16 cellular contexts compared by ENCODE assay signal in genomic region chr2:21117688-21118087, GRCh38. TPM values are rescaled to one million over a fixed set of nuclear protein-coding genes. Genes with fewer than 3 reads are reported as not detected.
DNase-seq lines count a peak whose midpoint lies in the region; ATAC-seq, FAIRE-seq and TF ChIP-seq lines count a peak whose summit lies in the region.
"Had no signal": no experiment of that assay in that cellular context is flagged by ENCODE, and none has a peak within 500 bp of the region (broad histone marks: within the 10 kb centered on the region; RNA-seq: fewer than 3 reads in every experiment).

No MANE protein-coding gene starts in this region.

- no peak for ATAC-seq in A549
- ATAC-seq in HepG2: peak; percentile 55

- H3K27ac ChIP-seq in A549: no peak overlapping the region
- H3K27ac ChIP-seq in HEK293 (ENCODE audit: extremely low read depth, low read depth, low read length): no peak overlapping the region
- H3K27ac ChIP-seq in HepG2 (ENCODE audit: extremely low read length, insufficient read depth, low read length): peak overlapping the region; percentile 24
- H3K27ac ChIP-seq in small intestine (ENCODE audit: low read depth in 1 of 2, low read length in 1 of 2): no peak overlapping the region

- TF ChIP-seq POLR2A in A549 (IDR thresholded peaks at IDR 0.05; ENCODE audit: low read length): no peak
- no peak for TF ChIP-seq POLR2A in HepG2 (IDR thresholded peaks at IDR 0.05; ENCODE audit: insufficient read depth in 1 of 2, low read depth in 2 of 2, low read length in 2 of 2)

- no peak for TF ChIP-seq CTCF in A549 (IDR thresholded peaks at IDR 0.05)
- no peak for TF ChIP-seq CTCF in HEK293 (tag by site-specific recombination; IDR thresholded peaks at IDR 0.05)
- no peak for TF ChIP-seq CTCF in HepG2 (CRISPR knock-in tag; IDR thresholded peaks at IDR 0.05)

- TF ChIP-seq RAD21 in A549 (conservative IDR thresholded peaks at IDR 0.05 in 1 of 2, IDR thresholded peaks at IDR 0.05 in 1 of 2): no peak
- TF ChIP-seq RAD21 in HepG2 (CRISPR knock-in tag; IDR thresholded peaks at IDR 0.05): no peak

- in situ Hi-C loops in HepG2 (cut with HindIII; ENCODE audit: extremely low pct_ligation_motif_present, low pct_unique_long_range_greater_than_20kb): loop anchor here (5.0 kb wide), 2 partner anchors 45 to 75 kb away; partner anchors contain the start of gene APOB

- no peak overlapping the region; the same call in 1 of the 2 replicates for H3K9ac ChIP-seq in HepG2 (ENCODE audit: insufficient read depth, low read depth, low read length)

- intact Hi-C loops in HepG2 (cut with micrococcal nuclease; ENCODE audit: unreplicated experiment): loop anchor here (1.0 kb wide), 2 partner anchors 47 to 74 kb away; no protein-coding TSS in a partner anchor

- BruUV-seq in HepG2 (replicated peaks; lab: Mats Ljungman, UMichigan): no TSS peak

- DNase-seq in A549 (ENCODE audit: low read depth in 1 of 2, low spot score in 1 of 2) (no peak), HepG2 (ENCODE audit: low spot score) (no peak), small intestine (peak; percentile 4), SHP77 (lab: John Stamatoyannopoulos, UW) (no peak), COLO829 (ENCODE audit: low spot score) (no peak), superior temporal gyrus (ENCODE audit: extremely low spot score) (no peak)
- DNase-seq: DMS79, GDM1 had no signal

- FAIRE-seq in A549 (lab: Jason Lieb, UNC) (no peak), HepG2 (lab: Jason Lieb, UNC) (no peak), small intestine (lab: Jason Lieb, UNC) (no peak)
- FAIRE-seq: GM19239 had no signal

- H3K9me3 ChIP-seq in A549: no peaks in the 10 kb centered on the region
- no peaks in the 10 kb centered on the region for H3K9me3 ChIP-seq in HEK293 (ENCODE audit: control insufficient read depth, insufficient read depth, low read depth, low read length)
- no peaks in the 10 kb centered on the region for H3K9me3 ChIP-seq in HepG2 (ENCODE audit: low read length)
- H3K9me3 ChIP-seq in small intestine (ENCODE audit: control insufficient read depth, low read depth): no peaks in the 10 kb centered on the region

- H3K4me2 ChIP-seq in A549: no peak overlapping the region
- peak overlapping the region; percentile 40; the same call in 1 of the 2 replicates for H3K4me2 ChIP-seq in HepG2 (ENCODE audit: low read depth, low read length)
- H3K4me2 ChIP-seq: GM23338 had no signal

- CTCF ChIA-PET in A549 (lab: Yijun Ruan, JAX): interaction anchor here (0.7 to 9.4 kb wide), 12 partner anchors 12 to 461 kb away, joined by 3 to 130 read pairs (median 4); partner anchors contain the start of gene APOB
- CTCF ChIA-PET in HEK293 (lab: Yijun Ruan, JAX): interaction anchor here (0.6 to 5.2 kb wide), 18 partner anchors 9 to 500 kb away, joined by 3 to 35 read pairs (median 4); partner anchors contain the start of gene APOB
- CTCF ChIA-PET in HepG2 (lab: Yijun Ruan, JAX; ENCODE audit: low intra/inter-chr PET ratio, low total read pairs): interaction anchor here (0.6 to 6.7 kb wide), 4 partner anchors 45 to 79 kb away, joined by 3 to 92 read pairs (median 5); partner anchors contain the start of gene APOB

- no peak overlapping the region for H3K4me3 ChIP-seq in A549
- no peak overlapping the region for H3K4me3 ChIP-seq in HEK293 (ENCODE audit: low read depth, low read length)
- no peak overlapping the region for H3K4me3 ChIP-seq in HepG2 (replicated peaks in 1 of 3; ENCODE audit: insufficient read depth in 1 of 3, low read depth in 2 of 3, low read length in 3 of 3)
- H3K4me3 ChIP-seq in small intestine (ENCODE audit: low read depth in 1 of 2, low read length in 2 of 2): no peak overlapping the region
- H3K4me3 ChIP-seq: GM12878, GM23338 had no signal

- no peaks in the 10 kb centered on the region for H3K36me3 ChIP-seq in HEK293 (ENCODE audit: control insufficient read depth in 2 of 2, insufficient read depth in 1 of 2, low read length in 2 of 2)
- no peaks in the 10 kb centered on the region for H3K36me3 ChIP-seq in HepG2 (replicated peaks in 1 of 2; ENCODE audit: control insufficient read depth in 1 of 2, insufficient read depth in 2 of 2, low read length in 2 of 2)
- H3K36me3 ChIP-seq in small intestine (ENCODE audit: control insufficient read depth in 2 of 2, insufficient read depth in 2 of 2, low read length in 2 of 2): no peaks in the 10 kb centered on the region

- H2AFZ ChIP-seq in HepG2 (ENCODE audit: low read length): no peak overlapping the region
- H2AFZ ChIP-seq: GM23338 had no signal

- POLR2A ChIA-PET in A549 (lab: Yijun Ruan, JAX) (no interaction called here), HEK293 (lab: Yijun Ruan, JAX) (no interaction called here), HepG2 (lab: Yijun Ruan, JAX) (interaction anchor here (0.8 to 5.6 kb wide), 10 partner anchors 22 to 118 kb away, joined by 3 to 103 read pairs (median 13); partner anchors contain the start of gene APOB)

- no peaks in the 10 kb centered on the region for H3K79me2 ChIP-seq in HepG2 (ENCODE audit: insufficient read depth, low read length)

- no peaks in the 10 kb centered on the region for H3K27me3 ChIP-seq in HepG2 (ENCODE audit: control insufficient read depth in 1 of 2, insufficient read depth in 2 of 2, low read length in 2 of 2)
- H3K27me3 ChIP-seq in small intestine (ENCODE audit: control insufficient read depth in 2 of 2, insufficient read depth in 2 of 2, low read length in 2 of 2): no peaks in the 10 kb centered on the region

- H3K4me1 ChIP-seq in A549 (no peaks in the 10 kb centered on the region), HEK293 (ENCODE audit: control insufficient read depth, insufficient read depth, low read length) (no peaks in the 10 kb centered on the region), HepG2 (ENCODE audit: insufficient read depth, low read length) (peaks cover 22% of the 10 kb centered on the region), small intestine (ENCODE audit: control insufficient read depth in 2 of 2, insufficient read depth in 1 of 2, low read depth in 1 of 2, low read length in 1 of 2) (no peaks in the 10 kb centered on the region)

- no peaks in the 10 kb centered on the region for H4K20me1 ChIP-seq in HepG2 (ENCODE audit: insufficient read depth, low read length)

- TF ChIP-seq EP300 in A549 (IDR thresholded peaks at IDR 0.05) (no peak), HepG2 (IDR thresholded peaks at IDR 0.05; ENCODE audit: low read depth in 2 of 2, low read length in 2 of 2) (no peak), HepG2 (CRISPR knock-in tag; IDR thresholded peaks at IDR 0.05; ENCODE audit: borderline replicate concordance) (no peak)

TF ChIP-seq in HEK293, 187 proteins besides CTCF, POLR2A, EP300 and RAD21 (continues in another document):
- TF ChIP-seq ZNF623 (tag by site-specific recombination; IDR thresholded peaks at IDR 0.05): peak; percentile 38; the same call in 1 of the 2 replicates

TF ChIP-seq in HepG2, 621 proteins besides CTCF, POLR2A, EP300 and RAD21:
- TF ChIP-seq HDAC1 (CRISPR knock-in tag; IDR thresholded peaks at IDR 0.05): 0 out of 2 replicates have a peak, but pooled peaks have one; percentile 13
- no peak for TF ChIP-seq CREB1 (IDR thresholded peaks at IDR 0.05)
- TF ChIP-seq CREB1 (CRISPR knock-in tag; IDR thresholded peaks at IDR 0.05): 0 out of 2 replicates have a peak, but pooled peaks have one; percentile 35
- no peak for TF ChIP-seq ZFP41 (CRISPR knock-in tag; IDR thresholded peaks at IDR 0.05; ENCODE audit: borderline replicate concordance)

RNA-seq across cellular contexts. Expression of gene TDRD15, which starts 6.1 kb away (rescaled TPM):
- not detected in 2 replicates for polyA plus RNA-seq in A549 (2011; rRNA removed)
- polyA plus RNA-seq in A549 (2012; cell fraction: cytosol; rRNA removed): not detected in 2 replicates
- not detected in 2 replicates for polyA plus RNA-seq in A549 (2012; cell fraction: nucleus; rRNA removed)
- polyA plus RNA-seq in A549 (2017; fragmentation: RNase III; extraction: RNeasy Plus Mini Kit Qiagen cat#74134 plus additional on column Dnase treatment): not detected in 3 replicates
- not detected in 2 replicates for polyA minus RNA-seq in A549 (2011; rRNA and poly(A)+ RNA removed)
- 0.28 and 0.29 TPM in 2 replicates for total RNA-seq in HepG2 (2016; rRNA removed; fragmentation: Illumina TruSeq; extraction: Trizol)
- not detected in 2 replicates for total RNA-seq in HepG2 (2016; cell fraction: cytosol; rRNA removed; fragmentation: Illumina TruSeq; extraction: Trizol; ENCODE audit: low read depth)
- total RNA-seq in HepG2 (2016; cell fraction: insoluble cytoplasmic fraction; rRNA removed; fragmentation: Illumina TruSeq; extraction: Trizol): 0.24 and 0.30 TPM in 2 replicates
- total RNA-seq in HepG2 (2016; cell fraction: membrane; rRNA removed; fragmentation: Illumina TruSeq; extraction: Trizol): 0.03 and 0.09 TPM in 2 replicates
- 1.7 TPM in 2 replicates for total RNA-seq in HepG2 (2016; cell fraction: nucleus; rRNA removed; fragmentation: Illumina TruSeq; extraction: Trizol)
- polyA plus RNA-seq in HepG2 (2011; rRNA removed): 0.07 and 0.12 TPM in 2 replicates
- polyA plus RNA-seq in HepG2 (2011; cell fraction: cytosol; rRNA removed): 0.01 and 0.03 TPM in 2 replicates
- polyA plus RNA-seq in HepG2 (2011; cell fraction: nucleus; rRNA removed): 0.14 and 0.29 TPM in 2 replicates
- polyA plus RNA-seq in HepG2 (2012): 0.08 and 0.23 TPM in 2 replicates
- polyA plus RNA-seq in HepG2 (2016; cell fraction: cytosol; fragmentation: Illumina TruSeq; extraction: Trizol; ENCODE audit: low read depth): not detected in 2 replicates
- 0.23 TPM in 2 replicates for polyA plus RNA-seq in HepG2 (2016; cell fraction: insoluble cytoplasmic fraction; fragmentation: Illumina TruSeq; extraction: Trizol; ENCODE audit: low read depth)
- polyA plus RNA-seq in HepG2 (2016; cell fraction: membrane; fragmentation: Illumina TruSeq; extraction: Trizol; ENCODE audit: low read depth): not detected in 2 replicates
- polyA plus RNA-seq in HepG2 (2016; cell fraction: nucleus; fragmentation: Illumina TruSeq; extraction: Trizol; ENCODE audit: insufficient read depth, low read depth): 0.61 and 0.62 TPM in 2 replicates
- polyA minus RNA-seq in HepG2 (2011; rRNA and poly(A)+ RNA removed; ENCODE audit: low replicate concordance): 0.22 TPM in 1 of 2 replicates, not detected in the other
- 0.20 TPM in 1 of 2 replicates, not detected in the other for polyA minus RNA-seq in HepG2 (2011; cell fraction: cytosol; rRNA and poly(A)+ RNA removed)
- 7.6 and 9.0 TPM in 2 replicates for polyA minus RNA-seq in HepG2 (2011; cell fraction: nucleus; rRNA and poly(A)+ RNA removed)
- polyA plus RNA-seq in small intestine: not detected
- total RNA-seq: A673, GM12878, H9, HFFc6 had no signal
- polyA plus RNA-seq: BJ, GM12878, GM23338 had no signal
